13 cellular contexts compared by ENCODE assay signal in the genomic region with DNA sequence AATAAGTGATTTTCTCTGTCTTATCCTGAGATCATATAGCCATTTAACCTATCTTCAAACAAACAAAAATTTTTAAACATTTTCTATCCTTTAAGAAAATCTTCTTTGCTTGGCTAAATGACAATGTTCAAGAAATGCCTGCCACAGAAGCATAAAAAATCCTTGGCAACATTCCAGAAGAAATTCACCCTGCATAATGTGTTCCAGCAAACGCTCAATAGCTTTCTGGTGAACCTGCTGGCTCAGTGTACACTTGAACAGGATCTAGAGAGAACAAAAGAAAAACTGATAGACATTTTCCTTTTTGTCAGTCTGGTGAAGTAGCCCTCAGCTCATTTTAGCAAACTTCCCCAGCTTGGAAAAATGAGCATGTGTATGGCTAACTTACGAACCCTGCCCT. TPM values are rescaled to one million over a fixed set of nuclear protein-coding genes. Genes with fewer than 3 reads are reported as not detected.
DNase-seq lines count a peak whose midpoint lies in the region; ATAC-seq and TF ChIP-seq lines count a peak whose summit lies in the region.
"Had no signal": no experiment of that assay in that cellular context is flagged by ENCODE, and none has a peak within 500 bp of the region (broad histone marks: within the 10 kb centered on the region; RNA-seq: fewer than 3 reads in every experiment).

No MANE protein-coding gene starts in this region.

- no peak overlapping the region for H3K4me3 Mint-ChIP-seq in MCF 10A (ENCODE audit: unreplicated experiment)
- H3K4me3 Mint-ChIP-seq: dendritic cell treated with granulocyte-macrophage colony-stimulating factor and Interleukin-4, amounts not matched to agents 40 ng/mL and 50 ng/mL, for 4 days had no signal

- TF ChIP-seq CTCF in MCF 10A (IDR thresholded peaks at IDR 0.05; ENCODE audit: unreplicated experiment) (no peak), breast epithelium (IDR thresholded peaks at IDR 0.05) (no peak), astrocyte of the spinal cord (IDR thresholded peaks at IDR 0.05; ENCODE audit: low read depth, low read length) (no peak), vagina (IDR thresholded peaks at IDR 0.05) (no peak), body of pancreas (IDR thresholded peaks at IDR 0.05) (no peak)

- H3K4me1 Mint-ChIP-seq in MCF 10A (ENCODE audit: insufficient read depth, unreplicated experiment): peaks cover 21% of the 10 kb centered on the region

- BruUV-seq in MCF 10A (replicated peaks; lab: Mats Ljungman, UMichigan): no TSS peak

- no peaks in the 10 kb centered on the region for H3K36me3 Mint-ChIP-seq in MCF 10A (ENCODE audit: insufficient read depth, unreplicated experiment)

- H3K4me3 ChIP-seq in breast epithelium (no peak overlapping the region), astrocyte of the spinal cord (ENCODE audit: low read depth, low read length) (no peak overlapping the region), vagina (no peak overlapping the region), body of pancreas (no peak overlapping the region)
- H3K4me3 ChIP-seq: testis had no signal

- WGBS in body of pancreas, 2 donors: 38 to 44% methylated on average over 2 of the region's 2 CpGs

- no peaks in the 10 kb centered on the region for H3K36me3 ChIP-seq in breast epithelium
- H3K36me3 ChIP-seq in vagina: no peaks in the 10 kb centered on the region
- no peaks in the 10 kb centered on the region for H3K36me3 ChIP-seq in body of pancreas (replicated peaks in 1 of 2; ENCODE audit: insufficient read depth in 1 of 2, low read depth in 2 of 2)

- intact Hi-C loops in MCF 10A (cut with micrococcal nuclease): no loop called here
- intact Hi-C loops in breast epithelium (cut with DNase I; ENCODE audit: low total_unique reads): no loop called here
- intact Hi-C loops in vagina (cut with DNase I): no loop called here
- intact Hi-C loops in body of pancreas (cut with DNase I): no loop called here

- H3K27ac ChIP-seq in breast epithelium (no peak overlapping the region), vagina (peak overlapping the region; percentile 46), body of pancreas (peak overlapping the region in 1 of 4 donors; percentile 14)
- H3K27ac ChIP-seq: testis had no signal

- CTCF ChIA-PET in MCF 10A (lab: Yijun Ruan, JAX): interaction anchor here (0.9 to 1.2 kb wide), 2 partner anchors 62 to 248 kb away, joined by 4 to 5 read pairs; no protein-coding TSS in a partner anchor

- DNase-seq in MCF 10A (ENCODE audit: unreplicated experiment) (peak; percentile 24), breast epithelium (ENCODE audit: low spot score in 2 of 2) (no peak), astrocyte of the spinal cord (ENCODE audit: low read depth, low spot score) (peak; percentile 35), left kidney (ENCODE audit: low read depth, low spot score) (peak; percentile 56), vagina (ENCODE audit: extremely low spot score in 2 of 2) (no peak), iPS-NIHi11 (ENCODE audit: low spot score) (no peak), body of pancreas (no peak), T-helper 9 cell (no peak)
- DNase-seq: activated CD4-positive, CD25-positive, alpha-beta regulatory T cell treated with anti-CD3 and anti-CD28 coated beads, Interleukin-2, amount 50 U/mL, for 72 hours; activated gamma-delta T cell; mesenchymal stem cell; testis had no signal

- POLR2A ChIA-PET in MCF 10A (lab: Yijun Ruan, JAX): interaction anchor here (0.8 to 2.6 kb wide), 4 partner anchors 50 to 298 kb away, joined by 3 to 7 read pairs (median 4); no protein-coding TSS in a partner anchor

- TF ChIP-seq POLR2A in breast epithelium (IDR thresholded peaks at IDR 0.05) (no peak), vagina (IDR thresholded peaks at IDR 0.05) (no peak), body of pancreas (IDR thresholded peaks at IDR 0.05) (no peak)

- H3K27me3 ChIP-seq in breast epithelium: no peaks in the 10 kb centered on the region
- H3K27me3 ChIP-seq in vagina: no peaks in the 10 kb centered on the region
- H3K27me3 ChIP-seq in body of pancreas: no peaks in the 10 kb centered on the region
- H3K27me3 ChIP-seq: testis had no signal

- in situ Hi-C loops in astrocyte of the spinal cord (cut with HindIII; ENCODE audit: low sequenced_read_pairs): no loop called here

- H3K9me3 ChIP-seq in breast epithelium: no peaks in the 10 kb centered on the region
- H3K9me3 ChIP-seq in vagina: no peaks in the 10 kb centered on the region
- H3K9me3 ChIP-seq in body of pancreas: peaks cover 0 to 2% (median 0%) of the 10 kb centered on the region in 3 donors
- H3K9me3 ChIP-seq: testis had no signal

- no peaks in the 10 kb centered on the region for H3K27me3 Mint-ChIP-seq in MCF 10A (ENCODE audit: insufficient read depth, unreplicated experiment)
- H3K27me3 Mint-ChIP-seq: dendritic cell treated with granulocyte-macrophage colony-stimulating factor and Interleukin-4, amounts not matched to agents 40 ng/mL and 50 ng/mL, for 4 days had no signal

- H3K4me1 ChIP-seq in breast epithelium: no peaks in the 10 kb centered on the region
- H3K4me1 ChIP-seq in vagina: peaks cover 44% of the 10 kb centered on the region
- peaks cover 21% of the 10 kb centered on the region for H3K4me1 ChIP-seq in body of pancreas
- H3K4me1 ChIP-seq: testis had no signal

- H3K27ac Mint-ChIP-seq in MCF 10A (ENCODE audit: low read depth, unreplicated experiment): no peak overlapping the region
- H3K27ac Mint-ChIP-seq: dendritic cell treated with granulocyte-macrophage colony-stimulating factor and Interleukin-4, amounts not matched to agents 40 ng/mL and 50 ng/mL, for 4 days had no signal

- no peak for ATAC-seq in body of pancreas

- no peaks in the 10 kb centered on the region for H3K9me3 Mint-ChIP-seq in MCF 10A (ENCODE audit: unreplicated experiment)
- H3K9me3 Mint-ChIP-seq: dendritic cell treated with granulocyte-macrophage colony-stimulating factor and Interleukin-4, amounts not matched to agents 40 ng/mL and 50 ng/mL, for 4 days had no signal

RNA-seq across cellular contexts. Expression of gene KLF3, which starts 51.0 kb away (rescaled TPM):
- total RNA-seq in MCF 10A (2022) (45.3 and 51.2 TPM in 2 replicates), breast epithelium (10 to 100 TPM; 33.4 to 48.5 (median 36.0) TPM), vagina (85.4 TPM), body of pancreas (10 to 100 TPM; 30.6 to 32.0 TPM)

Comparison
In these comparisons a context has a peak if more than half of its experiments do, and no peak if none do; other contexts are left out.
1. DNase-seq: peak in MCF 10A (single experiment), astrocyte of the spinal cord (single experiment) and left kidney (single experiment); none in breast epithelium (0 of 2), vagina (0 of 2), iPS-NIHi11 (single experiment), body of pancreas (0 of 4) and T-helper 9 cell (single experiment).